Comparison of ENCODE assay signal across 1 cellular context in genomic region chr2:111883661-111884591, GRCh38.
TF ChIP-seq lines count a peak whose summit lies in the region.

Gene ANAPC1, minus strand, starts transcription at chr2:111884193. Its CDS starts 3,368 bp downstream, at chr2:111880825.

TF ChIP-seq in K562, 482 proteins besides CTCF, POLR2A, EP300 and RAD21 (continued from another document and continues in another):
- TF ChIP-seq, protein P1, sequence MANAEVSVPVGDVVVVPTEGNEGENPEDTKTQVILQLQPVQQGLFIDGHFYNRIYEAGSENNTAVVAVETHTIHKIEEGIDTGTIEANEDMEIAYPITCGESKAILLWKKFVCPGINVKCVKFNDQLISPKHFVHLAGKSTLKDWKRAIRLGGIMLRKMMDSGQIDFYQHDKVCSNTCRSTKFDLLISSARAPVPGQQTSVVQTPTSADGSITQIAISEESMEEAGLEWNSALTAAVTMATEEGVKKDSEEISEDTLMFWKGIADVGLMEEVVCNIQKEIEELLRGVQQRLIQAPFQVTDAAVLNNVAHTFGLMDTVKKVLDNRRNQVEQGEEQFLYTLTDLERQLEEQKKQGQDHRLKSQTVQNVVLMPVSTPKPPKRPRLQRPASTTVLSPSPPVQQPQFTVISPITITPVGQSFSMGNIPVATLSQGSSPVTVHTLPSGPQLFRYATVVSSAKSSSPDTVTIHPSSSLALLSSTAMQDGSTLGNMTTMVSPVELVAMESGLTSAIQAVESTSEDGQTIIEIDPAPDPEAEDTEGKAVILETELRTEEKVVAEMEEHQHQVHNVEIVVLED (CRISPR knock-in tag; IDR thresholded peaks at IDR 0.05) = no peak
- TF ChIP-seq RAD51 (IDR thresholded peaks at IDR 0.05; ENCODE audit: borderline replicate concordance, low read depth) = peak; percentile 21; the same call in 1 of the 2 replicates
- 0 out of 4 replicates have a peak, but pooled peaks of 1 of the 2 experiments have one; percentile 1 for TF ChIP-seq UBTF (IDR thresholded peaks at IDR 0.05; ENCODE audit: borderline replicate concordance in 1 of 2, low read depth in 2 of 2, low read length in 2 of 2)
- peak; percentile 90 for TF ChIP-seq TBP (optimal IDR thresholded peaks at IDR 0.05; ENCODE audit: low read depth, low read length)
- TF ChIP-seq AFF1 (IDR thresholded peaks at IDR 0.05; ENCODE audit: low read depth in 1 of 2, partially characterized antibody in 2 of 2) = peak in 1 of 2 experiments; percentile 48
- no peak for TF ChIP-seq JUN (IDR thresholded peaks at IDR 0.05; ENCODE audit: borderline replicate concordance, low read depth, low read length)
- TF ChIP-seq JUN (CRISPR knock-in tag; IDR thresholded peaks at IDR 0.05; ENCODE audit: borderline replicate concordance) = peak; percentile 78; the same call in 1 of the 2 replicates
- no peak for TF ChIP-seq TCF3 (CRISPR knock-in tag; IDR thresholded peaks at IDR 0.05)
- no peak for TF ChIP-seq ARNT (IDR thresholded peaks at IDR 0.05)
- no peak for TF ChIP-seq PCBP2 (IDR thresholded peaks at IDR 0.05; ENCODE audit: low read depth, low read length, poor library complexity, severe bottlenecking)
- peak; percentile 60 for TF ChIP-seq ZBTB33 (CRISPR knock-in tag; IDR thresholded peaks at IDR 0.05)
- no peak for TF ChIP-seq ZNF384 (IDR thresholded peaks at IDR 0.05; ENCODE audit: low read depth, low read length)
- TF ChIP-seq MTA3 (IDR thresholded peaks at IDR 0.05; ENCODE audit: borderline replicate concordance) = peak; percentile 58; the same call in 1 of the 2 replicates
- no peak for TF ChIP-seq ZNF696 (CRISPR knock-in tag; conservative IDR thresholded peaks at IDR 0.05)
- no peak for TF ChIP-seq ZNF3 (CRISPR knock-in tag; IDR thresholded peaks at IDR 0.05)
- no peak for TF ChIP-seq CBFA2T3 (IDR thresholded peaks at IDR 0.05)
- peak; percentile 90 for TF ChIP-seq SIN3B (IDR thresholded peaks at IDR 0.05; ENCODE audit: low read depth)
- peak; percentile 50 for TF ChIP-seq SMAD1 (IDR thresholded peaks at IDR 0.05; ENCODE audit: low read depth, low read length, partially characterized antibody)
- peak; percentile 78 for TF ChIP-seq L3MBTL2 (IDR thresholded peaks at IDR 0.05)
- TF ChIP-seq RBFOX2 (IDR thresholded peaks at IDR 0.05; ENCODE audit: low read depth, low read length) = peak; percentile 97
- TF ChIP-seq SFPQ (IDR thresholded peaks at IDR 0.05; ENCODE audit: low read depth, low read length) = no peak
- 0 out of 4 replicates have a peak, but pooled peaks of 1 of the 2 experiments have one; percentile 8 for TF ChIP-seq RCOR1 (IDR thresholded peaks at IDR 0.05; ENCODE audit: borderline replicate concordance in 1 of 2, low read depth in 2 of 2, low read length in 2 of 2)
- peak; percentile 86; the same call in 1 of the 2 replicates for TF ChIP-seq BRD4 (IDR thresholded peaks at IDR 0.05)
- no peak for TF ChIP-seq ZNF239 (CRISPR knock-in tag; IDR thresholded peaks at IDR 0.05)
- TF ChIP-seq YY1 (IDR thresholded peaks at IDR 0.05; ENCODE audit: borderline replicate concordance in 1 of 3, control insufficient read depth in 1 of 3, extremely low read depth in 1 of 3, insufficient read depth in 3 of 3, insufficient read length in 1 of 3, insufficient replicate concordance in 2 of 3, low read depth in 1 of 3, low read length in 2 of 3) = peak; percentile 76 to 98 (median 94)
- peak; percentile 63; the same call in 1 of the 2 replicates for TF ChIP-seq GTF2E2 (tag; IDR thresholded peaks at IDR 0.05)
- peak; percentile 86; the same call in 1 of the 2 replicates for TF ChIP-seq CBFB (CRISPR knock-in tag; IDR thresholded peaks at IDR 0.05)
- TF ChIP-seq MYBL2 (IDR thresholded peaks at IDR 0.05; ENCODE audit: low read depth) = peak; percentile 50; the same call in 1 of the 2 replicates
- no peak for TF ChIP-seq MYBL2 (CRISPR knock-in tag; IDR thresholded peaks at IDR 0.05; ENCODE audit: borderline replicate concordance)
- TF ChIP-seq NR2F6 (CRISPR knock-in tag; IDR thresholded peaks at IDR 0.05) = peak; percentile 39; the same call in 1 of the 2 replicates
- TF ChIP-seq HDAC8 (tag; IDR thresholded peaks at IDR 0.05) = no peak
- no peak for TF ChIP-seq ELK1 (CRISPR knock-in tag; IDR thresholded peaks at IDR 0.05)
- no peak for TF ChIP-seq CAMTA2 (CRISPR knock-in tag; conservative IDR thresholded peaks at IDR 0.05)
- no peak for TF ChIP-seq PPARD (CRISPR knock-in tag; IDR thresholded peaks at IDR 0.05)
- TF ChIP-seq SMAD3 (CRISPR knock-in tag; conservative IDR thresholded peaks at IDR 0.05) = no peak
- 0 out of 2 replicates have a peak, but pooled peaks have one; percentile 54 for TF ChIP-seq ELF4 (CRISPR knock-in tag; IDR thresholded peaks at IDR 0.05)
- peak; percentile 34; the same call in 1 of the 2 replicates for TF ChIP-seq ZNF316 (IDR thresholded peaks at IDR 0.05)
- TF ChIP-seq CCNT2 (IDR thresholded peaks at IDR 0.05; ENCODE audit: borderline replicate concordance, extremely low read depth, insufficient read length, low read depth, low read length) = peak; percentile 27
- TF ChIP-seq MAZ (CRISPR knock-in tag; conservative IDR thresholded peaks at IDR 0.05 in 1 of 2, IDR thresholded peaks at IDR 0.05 in 1 of 2) = peak; percentile 79 to 87; a peak in 3 of 4 replicates
- no peak for TF ChIP-seq SMARCA4 (IDR thresholded peaks at IDR 0.05)
- peak; percentile 65; the same call in 1 of the 2 replicates for TF ChIP-seq ATF7 (IDR thresholded peaks at IDR 0.05)
- peak; percentile 12 for TF ChIP-seq POU5F1 (IDR thresholded peaks at IDR 0.05; ENCODE audit: borderline replicate concordance, low read depth, low read length, partially characterized antibody)
- TF ChIP-seq FOXK1 (CRISPR knock-in tag; IDR thresholded peaks at IDR 0.05; ENCODE audit: borderline replicate concordance) = peak; percentile 89; the same call in 1 of the 2 replicates
- TF ChIP-seq HDAC1 (IDR thresholded peaks at IDR 0.05) = peak; percentile 51 to 99; a peak in 3 of 4 replicates
- TF ChIP-seq C11orf30 (IDR thresholded peaks at IDR 0.05; ENCODE audit: low read depth) = peak; percentile 88
- TF ChIP-seq NFATC3 (IDR thresholded peaks at IDR 0.05) = 0 out of 2 replicates have a peak, but pooled peaks have one; percentile 51
- TF ChIP-seq SIN3A (IDR thresholded peaks at IDR 0.05; ENCODE audit: borderline replicate concordance in 2 of 2, control insufficient read depth in 1 of 2, low read depth in 2 of 2, low read length in 2 of 2) = peak; percentile 39 to 86; a peak in 3 of 4 replicates
- no peak for TF ChIP-seq BRCA1 (IDR thresholded peaks at IDR 0.05)
- TF ChIP-seq BRCA1 (CRISPR knock-in tag; IDR thresholded peaks at IDR 0.05) = no peak
